8 cellular contexts compared by ENCODE assay signal in the genomic region with DNA sequence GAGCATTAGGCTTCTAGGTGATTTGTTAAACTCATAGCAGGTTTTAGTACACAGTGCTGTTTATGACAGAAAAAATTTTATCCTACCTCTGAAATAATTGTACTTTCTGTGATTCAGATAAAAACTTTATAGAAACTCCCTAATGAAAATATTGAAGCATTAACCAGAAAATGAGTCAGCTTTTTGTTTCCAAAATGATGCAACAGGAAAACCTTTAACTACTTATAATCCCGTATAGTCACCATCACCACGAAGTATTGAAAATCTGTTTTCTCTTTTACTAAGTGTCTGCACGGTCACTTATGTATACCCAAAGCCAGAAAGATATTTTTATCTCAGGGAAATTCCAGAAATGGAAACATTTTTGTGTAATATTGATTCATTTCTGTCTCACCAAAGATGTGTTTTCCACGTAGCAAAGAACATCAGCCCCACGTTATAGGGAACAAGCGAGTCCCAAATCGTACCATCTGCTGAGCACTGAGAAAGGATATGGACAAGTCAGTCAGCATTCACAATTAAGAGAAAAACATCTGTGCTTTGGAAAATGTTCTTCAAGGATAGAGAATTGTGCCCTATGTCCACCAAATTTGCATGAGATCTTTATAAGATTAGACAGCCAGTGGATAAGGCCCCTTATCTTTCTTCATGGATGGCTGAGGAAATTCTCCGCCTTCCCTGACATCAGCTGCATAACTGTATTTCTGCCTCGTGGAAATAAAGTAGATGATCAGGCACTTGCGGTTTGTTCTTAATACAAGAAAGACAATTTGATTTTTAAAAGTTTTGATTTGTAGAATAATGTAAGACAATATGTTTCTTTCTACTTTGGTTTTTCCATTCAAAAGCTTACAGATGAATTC. TPM values are rescaled to one million over a fixed set of nuclear protein-coding genes. Genes with fewer than 3 reads are reported as not detected.
A peak's percentile ranks its signal among the peaks of the same experiment; 100 is the strongest.
DNase-seq lines count a peak whose midpoint lies in the region; ATAC-seq and TF ChIP-seq lines count a peak whose summit lies in the region.

No MANE protein-coding gene starts in this region.

- intact Hi-C loops in activated CD4-positive, alpha-beta T cell treated with anti-CD3 and anti-CD28 coated beads for 36 hours (cut with DNase I, micrococcal nuclease) = loop anchor here (1.0 to 5.0 kb wide), 14 partner anchors 14 to 327 kb away; partner anchors contain the start of genes DMXL1 (in 1 of the 2) and TNFAIP8 (in 1 of the 2)

- H3K27me3 Mint-ChIP-seq in activated CD4-positive, alpha-beta T cell treated with anti-CD3 and anti-CD28 coated beads for 36 hours = no peaks in the 10 kb centered on the region
- no peaks in the 10 kb centered on the region for H3K27me3 Mint-ChIP-seq in HFFc6 (ENCODE audit: insufficient read depth)

- DNase-seq in activated CD4-positive, alpha-beta T cell treated with anti-CD3 and anti-CD28 coated beads for 36 hours = peak; percentile 43
- DNase-seq in activated CD4-positive, alpha-beta T cell treated with anti-CD3 and anti-CD28 coated beads for 1 hour = no peak
- peak; percentile 59 for DNase-seq in HFFc6
- DNase-seq in NOMO-1 treated with dmso at 0.1 percent for 144 hours (lab: John Stamatoyannopoulos, UW; ENCODE audit: unreplicated experiment) = peak; percentile 16
- no peak for DNase-seq in DMS53 (lab: John Stamatoyannopoulos, UW)
- no peak for DNase-seq in pons (ENCODE audit: low spot score)
- no peak for DNase-seq in iPS-NIHi11 (ENCODE audit: low spot score)

- H3K4me3 Mint-ChIP-seq in activated CD4-positive, alpha-beta T cell treated with anti-CD3 and anti-CD28 coated beads for 36 hours = peak overlapping the region; percentile 56
- peak overlapping the region; percentile 71 for H3K4me3 Mint-ChIP-seq in HFFc6

- CTCF ChIA-PET in activated CD4-positive, alpha-beta T cell treated with anti-CD3 and anti-CD28 coated beads for 36 hours (lab: Charles Lee) = interaction anchor here (0.8 to 8.0 kb wide), 4 partner anchors 14 to 82 kb away, joined by 3 to 58 read pairs (median 6); no protein-coding TSS in a partner anchor

- POLR2A ChIA-PET in activated CD4-positive, alpha-beta T cell treated with anti-CD3 and anti-CD28 coated beads for 36 hours (lab: Charles Lee) = interaction anchor here (0.8 kb wide), 2 partner anchors 25 to 327 kb away, joined by 3 read pairs; partner anchors contain the start of gene DMXL1

- TF ChIP-seq CTCF in HFFc6 (IDR thresholded peaks at IDR 0.05) = no peak

- H3K4me1 Mint-ChIP-seq in activated CD4-positive, alpha-beta T cell treated with anti-CD3 and anti-CD28 coated beads for 36 hours = peaks cover 88% of the 10 kb centered on the region
- H3K4me1 Mint-ChIP-seq in HFFc6 (ENCODE audit: low read depth) = peaks cover 61% of the 10 kb centered on the region

- peak overlapping the region; percentile 88 for H3K27ac Mint-ChIP-seq in activated CD4-positive, alpha-beta T cell treated with anti-CD3 and anti-CD28 coated beads for 36 hours
- peak overlapping the region; percentile 75 for H3K27ac Mint-ChIP-seq in HFFc6

- H3K9me3 Mint-ChIP-seq in activated CD4-positive, alpha-beta T cell treated with anti-CD3 and anti-CD28 coated beads for 36 hours (ENCODE audit: low read depth) = no peaks in the 10 kb centered on the region
- no peaks in the 10 kb centered on the region for H3K9me3 Mint-ChIP-seq in HFFc6

- ATAC-seq in activated CD4-positive, alpha-beta T cell treated with anti-CD3 and anti-CD28 coated beads for 36 hours = peak; percentile 70
- ATAC-seq in esophagus mucosa = peak; percentile 47

- H3K36me3 Mint-ChIP-seq in activated CD4-positive, alpha-beta T cell treated with anti-CD3 and anti-CD28 coated beads for 36 hours (ENCODE audit: low read depth) = peaks cover 53% of the 10 kb centered on the region
- peaks cover 5% of the 10 kb centered on the region for H3K36me3 Mint-ChIP-seq in HFFc6 (ENCODE audit: low read depth)

RNA-seq across cellular contexts. Expression of gene TNFAIP8, which starts 41.9 kb away (rescaled TPM):
- total RNA-seq in activated CD4-positive, alpha-beta T cell treated with anti-CD3 and anti-CD28 coated beads for 36 hours = 100 to 1,000 TPM; 166 to 171 TPM
- total RNA-seq in HFFc6 (2021; fragmentation: NEBNext Ultra II Directional; extraction: Animal tissue kit (Norgen Biotek cat#: 25700)) = 10 to 100 TPM in 4 of 6 experiments, 1 to 10 TPM in 2; 8.0 to 13.9 (median 10.5) TPM
- 15.3 TPM for total RNA-seq in esophagus mucosa

RNA-seq across cellular contexts. Expression of gene HSD17B4, which starts 54.5 kb away (rescaled TPM):
- total RNA-seq in activated CD4-positive, alpha-beta T cell treated with anti-CD3 and anti-CD28 coated beads for 36 hours = 100 to 1,000 TPM in 1 of 2 experiments, 10 to 100 TPM in 1; 92.3 to 113 TPM
- total RNA-seq in HFFc6 (2021; fragmentation: NEBNext Ultra II Directional; extraction: Animal tissue kit (Norgen Biotek cat#: 25700)) = 100 to 1,000 TPM in 4 of 6 experiments, 10 to 100 TPM in 2; 93.7 to 139 (median 107) TPM
- 164 TPM for total RNA-seq in esophagus mucosa

Comparison
In these comparisons a context has a peak if more than half of its experiments do, and no peak if none do; other contexts are left out.
1. DNase-seq: peak in activated CD4-positive, alpha-beta T cell treated with anti-CD3 and anti-CD28 coated beads for 36 hours (single experiment), HFFc6 (single experiment) and NOMO-1 treated with dmso at 0.1 percent for 144 hours (single experiment); none in activated CD4-positive, alpha-beta T cell treated with anti-CD3 and anti-CD28 coated beads for 1 hour (single experiment), DMS53 (single experiment), pons (single experiment) and iPS-NIHi11 (single experiment).
2. RNA of gene TNFAIP8, which starts 41.9 kb away (total RNA-seq): 166 to 171 TPM in activated CD4-positive, alpha-beta T cell treated with anti-CD3 and anti-CD28 coated beads for 36 hours; 15.3 TPM in esophagus mucosa (single experiment) and 8.0 to 13.9 TPM in HFFc6; every median in the first group is over 10 times any median in the second.